In the genomic region with DNA sequence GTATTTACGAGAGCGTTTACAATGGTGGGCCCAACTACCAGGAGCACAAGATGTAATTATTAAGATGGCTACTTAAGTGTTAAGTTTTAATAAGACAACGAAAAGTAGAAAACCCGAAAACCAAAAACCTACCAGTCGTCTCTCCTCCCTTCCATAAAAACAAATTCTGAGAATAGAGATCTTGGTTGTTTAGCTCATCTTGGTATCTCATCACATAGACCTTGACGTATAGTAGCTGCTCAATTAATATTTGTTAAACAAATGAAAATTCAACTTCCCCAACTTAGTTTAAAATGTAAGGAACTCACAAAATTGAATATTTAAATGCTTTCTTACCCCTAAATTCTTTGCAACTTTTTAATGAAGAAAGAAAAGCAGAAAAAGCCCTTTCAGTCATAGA, we compare ENCODE assay signal across 8 cellular contexts. TPM values are rescaled to one million over a fixed set of nuclear protein-coding genes. Genes with fewer than 3 reads are reported as not detected.
DNase-seq lines count a peak whose midpoint lies in the region; ATAC-seq and TF ChIP-seq lines count a peak whose summit lies in the region.

No MANE protein-coding gene starts in this region.

- ATAC-seq in T-helper 17 cell = no peak
- ATAC-seq in gastrocnemius medialis = no peak
- no peak for ATAC-seq in HG03108 (IDR thresholded peaks at IDR 0.05; ENCODE audit: unreplicated experiment)

- intact Hi-C loops in gastrocnemius medialis (cut with DNase I; ENCODE audit: low total_unique reads) = loop anchor here (5.0 kb wide), 3 partner anchors 93 to 482 kb away; a partner anchor contains a TSS

- H3K4me1 Mint-ChIP-seq in T-helper 17 cell = peaks cover 12% of the 10 kb centered on the region

- H3K27ac Mint-ChIP-seq in T-helper 17 cell = peak overlapping the region; percentile 97

- no peak for TF ChIP-seq POLR2A in gastrocnemius medialis (IDR thresholded peaks at IDR 0.05)

- H3K4me3 Mint-ChIP-seq in T-helper 17 cell = peak overlapping the region; percentile 96

- in situ Hi-C loops in gastrocnemius medialis (cut with MboI; ENCODE audit: low sequenced_read_pairs in 4 of 4) = loop anchor here in 2 of 4 donors (10.0 kb wide), 2 partner anchors 91 to 161 kb away; a partner anchor contains a TSS

- TF ChIP-seq CTCF in GM12865 (IDR thresholded peaks at IDR 0.05; ENCODE audit: insufficient read depth, low read depth, low read length, missing control alignments) = no peak
- TF ChIP-seq CTCF in foreskin fibroblast (IDR thresholded peaks at IDR 0.05; ENCODE audit: low read depth, low read length) = no peak
- TF ChIP-seq CTCF in gastrocnemius medialis (IDR thresholded peaks at IDR 0.05 in 4 of 5, conservative IDR thresholded peaks at IDR 0.05 in 1 of 5) = no peak

- no peak for DNase-seq in GM12865 (ENCODE audit: low read depth)
- no peak for DNase-seq in T-helper 17 cell
- DNase-seq in foreskin fibroblast = no peak
- DNase-seq in gastrocnemius medialis = no peak
- DNase-seq in GM03348 (ENCODE audit: low spot score) = no peak
- DNase-seq in germinal center (ENCODE audit: low spot score) = no peak
- no peak for DNase-seq in NCI-H1417 treated with DMSO at 0.1 percent for 48 hours (lab: John Stamatoyannopoulos, UW)

- peak overlapping the region; percentile 78 to 88 (median 80) for H3K27ac ChIP-seq in gastrocnemius medialis

- peak overlapping the region; percentile 88 for H3K4me3 ChIP-seq in GM12865 (ENCODE audit: low read depth, low read length)
- H3K4me3 ChIP-seq in foreskin fibroblast (ENCODE audit: low read depth in 1 of 2, low read length in 2 of 2) = peak overlapping the region; percentile 75 to 81
- H3K4me3 ChIP-seq in gastrocnemius medialis = peak overlapping the region; percentile 82 to 97 (median 90)

- H3K36me3 Mint-ChIP-seq in T-helper 17 cell (ENCODE audit: low read depth) = peaks cover 10% of the 10 kb centered on the region

- H3K27me3 Mint-ChIP-seq in T-helper 17 cell = no peaks in the 10 kb centered on the region

- H3K4me1 ChIP-seq in gastrocnemius medialis = peaks cover 14 to 17% of the 10 kb centered on the region in 2 donors

- H3K9me3 ChIP-seq in T-helper 17 cell (ENCODE audit: control insufficient read depth, low read length, poor library complexity, severe bottlenecking) (no peaks in the 10 kb centered on the region), gastrocnemius medialis (no peaks in the 10 kb centered on the region)

- peaks cover 0 to 31% of the 10 kb centered on the region in 2 donors for H3K36me3 ChIP-seq in gastrocnemius medialis

- no peaks in the 10 kb centered on the region for H3K27me3 ChIP-seq in gastrocnemius medialis

RNA-seq across cellular contexts. Expression of a gene that starts 0.7 kb away (rescaled TPM):
- total RNA-seq in T-helper 17 cell (under 1 TPM; 0.23 to 0.27 TPM), gastrocnemius medialis (1 to 10 TPM in 1 of 4 donors, under 1 TPM in 3; 0.12 to 1.5 (median 0.56) TPM)

RNA-seq across cellular contexts. Expression of a gene that starts 0.8 kb away (rescaled TPM):
- 10 to 100 TPM; 77.0 to 88.9 TPM for total RNA-seq in T-helper 17 cell
- total RNA-seq in gastrocnemius medialis = 10 to 100 TPM; 53.9 to 69.5 (median 60.5) TPM

RNA-seq across cellular contexts. Expression of a gene that starts 50.9 kb away (rescaled TPM):
- total RNA-seq in T-helper 17 cell = not detected
- not detected for total RNA-seq in gastrocnemius medialis
